17 cellular contexts compared by ENCODE assay signal in genomic region chr12:76622915-76623314, GRCh38.
DNase-seq lines count a peak whose midpoint lies in the region; ATAC-seq, FAIRE-seq and TF ChIP-seq lines count a peak whose summit lies in the region.
"Had no signal": no experiment of that assay in that cellular context is flagged by ENCODE, and none has a peak within 500 bp of the region (broad histone marks: within the 10 kb centered on the region; RNA-seq: fewer than 3 reads in every experiment).

No MANE protein-coding gene starts in this region.

- H3K27me3 ChIP-seq in HepG2 (ENCODE audit: control insufficient read depth in 1 of 2, insufficient read depth in 2 of 2, low read length in 2 of 2) (no peaks in the 10 kb centered on the region), right lobe of liver (no peaks in the 10 kb centered on the region), trophoblast cell (ENCODE audit: insufficient read depth, low read length) (no peaks in the 10 kb centered on the region)
- H3K27me3 ChIP-seq: BE2C had no signal

- no peak for TF ChIP-seq POLR2A in HepG2 (IDR thresholded peaks at IDR 0.05; ENCODE audit: insufficient read depth in 1 of 2, low read depth in 2 of 2, low read length in 2 of 2)
- TF ChIP-seq POLR2A in right lobe of liver (IDR thresholded peaks at IDR 0.05), result no peak

- no peak overlapping the region for H3K14ac ChIP-seq in trophoblast cell (ENCODE audit: low read length)

- H3K79me2 ChIP-seq in HepG2 (ENCODE audit: insufficient read depth, low read length), result no peaks in the 10 kb centered on the region
- H3K79me2 ChIP-seq in trophoblast cell (ENCODE audit: control insufficient read depth, insufficient read depth, low read length, poor library complexity), result no peaks in the 10 kb centered on the region

- no TSS peak for BruUV-seq in HepG2 (replicated peaks; lab: Mats Ljungman, UMichigan)

- CTCF ChIA-PET in HepG2 (lab: Yijun Ruan, JAX; ENCODE audit: low intra/inter-chr PET ratio, low total read pairs), result interaction anchor here (1.6 kb wide), 1 partner anchor 388 kb away, joined by 4 read pairs; no protein-coding TSS in a partner anchor

- H3K27ac ChIP-seq in HepG2 (ENCODE audit: extremely low read length, insufficient read depth, low read length) (no peak overlapping the region), right lobe of liver (no peak overlapping the region), VCaP (peak overlapping the region; percentile 51; the same call in 1 of the 2 replicates), trophoblast cell (ENCODE audit: low read depth, low read length) (no peak overlapping the region)

- TF ChIP-seq EP300 in HepG2 (IDR thresholded peaks at IDR 0.05; ENCODE audit: low read depth in 2 of 2, low read length in 2 of 2) (no peak), HepG2 (CRISPR knock-in tag; IDR thresholded peaks at IDR 0.05; ENCODE audit: borderline replicate concordance) (no peak)

- H3K4me1 ChIP-seq in HepG2 (ENCODE audit: insufficient read depth, low read length) (peaks cover 17% of the 10 kb centered on the region), right lobe of liver (peaks cover 0 to 9% (median 2%) of the 10 kb centered on the region in 4 donors), trophoblast cell (ENCODE audit: control insufficient read depth in 1 of 2, insufficient read depth in 2 of 2, low read length in 2 of 2) (no peaks in the 10 kb centered on the region)
- H3K4me1 ChIP-seq: BE2C had no signal

- no peak overlapping the region for H3K9ac ChIP-seq in HepG2 (ENCODE audit: insufficient read depth, low read depth, low read length)
- H3K9ac ChIP-seq in trophoblast cell (ENCODE audit: low read length), result no peak overlapping the region

- H4K12ac ChIP-seq in trophoblast cell (ENCODE audit: low read depth, low read length), result no peak overlapping the region

- H3K36me3 ChIP-seq in HepG2 (replicated peaks in 1 of 2; ENCODE audit: control insufficient read depth in 1 of 2, insufficient read depth in 2 of 2, low read length in 2 of 2) (no peaks in the 10 kb centered on the region), right lobe of liver (no peaks in the 10 kb centered on the region), trophoblast cell (ENCODE audit: control insufficient read depth in 1 of 2, insufficient read depth in 2 of 2, low read length in 2 of 2) (no peaks in the 10 kb centered on the region)
- H3K36me3 ChIP-seq: BE2C had no signal

- TF ChIP-seq CTCF in HepG2 (CRISPR knock-in tag; IDR thresholded peaks at IDR 0.05), result no peak
- TF ChIP-seq CTCF in right lobe of liver (IDR thresholded peaks at IDR 0.05), result no peak
- no peak for TF ChIP-seq CTCF in VCaP (conservative IDR thresholded peaks at IDR 0.05)

- DNase-seq in HepG2 (ENCODE audit: low spot score) (no peak), right lobe of liver (no peak), trophoblast cell (no peak), posterior cingulate gyrus (no peak), Ammon's horn (ENCODE audit: low spot score) (no peak)
- DNase-seq: BE2C; C1 segment of cervical spinal cord; CD4-positive, CD25-positive, alpha-beta regulatory T cell; CD8-positive, alpha-beta memory T cell; COR-L47; GOT3; H7; KBM-7 had no signal

- no peaks in the 10 kb centered on the region for H4K20me1 ChIP-seq in HepG2 (ENCODE audit: insufficient read depth, low read length)

- H4K91ac ChIP-seq in trophoblast cell (ENCODE audit: low read depth, low read length), result no peak overlapping the region

- peak overlapping the region; percentile 20 for H2BK120ac ChIP-seq in trophoblast cell (ENCODE audit: insufficient read depth, low read length, poor library complexity)

- ATAC-seq in HepG2 (no peak), right lobe of liver (no peak)
- ATAC-seq: HCT116 had no signal

- no peak for FAIRE-seq in HepG2 (lab: Jason Lieb, UNC)
- FAIRE-seq: G401.6, GM12891 had no signal

- no peak overlapping the region for H2AK5ac ChIP-seq in trophoblast cell (ENCODE audit: low read length)

- POLR2A ChIA-PET in HepG2 (lab: Yijun Ruan, JAX), result no interaction called here

- intact Hi-C loops in HepG2 (cut with micrococcal nuclease; ENCODE audit: unreplicated experiment), result loop anchor here (5.0 kb wide), 2 partner anchors 64 to 1064 kb away; no protein-coding TSS in a partner anchor
- intact Hi-C loops in right lobe of liver (cut with DNase I), result loop anchor here in 1 of 2 donors (10.0 kb wide), 1 partner anchor 162 kb away; no protein-coding TSS in a partner anchor
- intact Hi-C loops in posterior cingulate gyrus (cut with DNase I), result no loop called here

- H3K4me2 ChIP-seq in HepG2 (ENCODE audit: low read depth, low read length) (no peak overlapping the region), trophoblast cell (ENCODE audit: low read length) (no peak overlapping the region)

- no peak overlapping the region for H4K8ac ChIP-seq in trophoblast cell (ENCODE audit: low read depth, low read length)

- no peak overlapping the region for H2BK12ac ChIP-seq in trophoblast cell (ENCODE audit: low read length)

- H3K23ac ChIP-seq in trophoblast cell (ENCODE audit: low read length), result no peak overlapping the region

- no peak overlapping the region for H3K4ac ChIP-seq in trophoblast cell (ENCODE audit: low read depth, low read length)

- no peak overlapping the region for H3K4me3 ChIP-seq in HepG2 (replicated peaks in 1 of 3; ENCODE audit: insufficient read depth in 1 of 3, low read depth in 2 of 3, low read length in 3 of 3)
- no peak overlapping the region for H3K4me3 ChIP-seq in right lobe of liver
- H3K4me3 ChIP-seq in trophoblast cell (ENCODE audit: low read depth, low read length), result no peak overlapping the region

- H3K79me1 ChIP-seq in trophoblast cell (ENCODE audit: low read length), result no peaks in the 10 kb centered on the region

- H2AFZ ChIP-seq in HepG2 (ENCODE audit: low read length) (no peak overlapping the region), trophoblast cell (ENCODE audit: insufficient read depth, low read length, poor library complexity) (no peak overlapping the region)

- H3K9me3 ChIP-seq in HepG2 (ENCODE audit: low read length) (no peaks in the 10 kb centered on the region), right lobe of liver (no peaks in the 10 kb centered on the region), trophoblast cell (ENCODE audit: insufficient read depth, low read depth, low read length) (no peaks in the 10 kb centered on the region)
- H3K9me3 ChIP-seq: BE2C had no signal

- TF ChIP-seq RAD21 in HepG2 (CRISPR knock-in tag; IDR thresholded peaks at IDR 0.05), result no peak

- H3K18ac ChIP-seq in trophoblast cell (ENCODE audit: low read length), result no peak overlapping the region

- no peak overlapping the region for H2BK5ac ChIP-seq in trophoblast cell (ENCODE audit: low read depth, low read length, poor library complexity)

- in situ Hi-C loops in HepG2 (cut with HindIII; ENCODE audit: extremely low pct_ligation_motif_present, low pct_unique_long_range_greater_than_20kb), result loop anchor here (5.0 to 25.0 kb wide), 3 partner anchors 169 to 1064 kb away; no protein-coding TSS in a partner anchor

TF ChIP-seq in HepG2, 621 proteins besides CTCF, POLR2A, EP300 and RAD21:
- TF ChIP-seq SKIL (CRISPR knock-in tag; IDR thresholded peaks at IDR 0.05; ENCODE audit: borderline replicate concordance), result no peak
- TF ChIP-seq ZNF121 (CRISPR knock-in tag; IDR thresholded peaks at IDR 0.05), result peak; percentile 54; the same call in 1 of the 2 replicates
